8 cellular contexts compared by ENCODE assay signal in the genomic region with DNA sequence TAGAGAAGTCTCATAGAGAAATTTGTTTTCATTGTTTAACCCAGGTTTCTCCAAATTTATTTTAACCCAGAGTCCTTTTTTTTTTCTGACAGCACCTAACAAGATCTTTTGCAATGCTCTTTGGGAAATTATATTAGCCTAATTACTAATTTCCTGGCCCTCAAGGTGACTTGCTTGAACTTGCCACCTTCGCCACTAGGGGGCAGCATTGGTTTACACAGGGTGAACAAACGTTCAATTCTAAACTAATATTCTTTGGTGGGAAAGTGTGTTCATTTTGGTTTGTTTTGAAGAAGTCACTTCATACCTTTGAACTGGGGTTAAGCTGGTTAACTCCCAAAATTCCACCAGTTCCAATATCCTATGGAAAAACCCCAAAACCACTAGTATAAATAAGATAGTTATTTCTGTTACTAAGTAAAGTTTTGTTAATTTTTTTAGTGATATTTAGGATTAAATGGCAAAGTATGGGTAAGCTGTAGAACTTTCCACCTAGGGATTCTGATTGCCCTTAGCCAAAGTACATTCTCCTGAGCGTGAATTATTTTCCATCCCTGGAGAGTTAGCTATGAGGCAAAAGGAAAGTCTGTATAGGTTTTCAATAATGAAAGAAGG. TPM values are rescaled to one million over a fixed set of nuclear protein-coding genes. Genes with fewer than 3 reads are reported as not detected.
DNase-seq lines count a peak whose midpoint lies in the region; ATAC-seq, FAIRE-seq and TF ChIP-seq lines count a peak whose summit lies in the region.

No MANE protein-coding gene starts in this region.

- no peak overlapping the region for H2BK20ac ChIP-seq in H1 (ENCODE audit: low read length)

- H3K79me2 ChIP-seq in H1 (ENCODE audit: control insufficient read depth in 1 of 2, insufficient read depth in 2 of 2, low read length in 2 of 2) = no peaks in the 10 kb centered on the region

- H3K4ac ChIP-seq in H1 (replicated peaks; ENCODE audit: insufficient read length, low read depth, low read length) = no peak overlapping the region

- no peak overlapping the region for H3K27ac Mint-ChIP-seq in activated CD4-positive, alpha-beta memory T cell treated with anti-CD3 and anti-CD28 coated beads for 36 hours
- H3K27ac Mint-ChIP-seq in mesothelial cell of epicardium = no peak overlapping the region

- no peak overlapping the region for H4K5ac ChIP-seq in H1 (ENCODE audit: insufficient read length, low read depth, low read length)

- no peak for TF ChIP-seq POLR2A in H1 (IDR thresholded peaks at IDR 0.05; ENCODE audit: control extremely low read depth in 1 of 2, low read depth in 2 of 2, low read length in 2 of 2)

- peak; percentile 69 for ATAC-seq in HG03103 (IDR thresholded peaks at IDR 0.05; ENCODE audit: low read depth, unreplicated experiment)
- ATAC-seq in GM21717 (IDR thresholded peaks at IDR 0.05; ENCODE audit: unreplicated experiment) = no peak

- H3K36me3 ChIP-seq in H1 (ENCODE audit: control insufficient read depth in 2 of 4, insufficient read depth in 4 of 4, low read length in 3 of 4) = no peaks in the 10 kb centered on the region

- no peak for TF ChIP-seq EP300 in H1 (IDR thresholded peaks at IDR 0.05; ENCODE audit: borderline replicate concordance in 1 of 2, low read depth in 2 of 2, low read length in 2 of 2)

- TF ChIP-seq RAD21 in H1 (IDR thresholded peaks at IDR 0.05 in 1 of 2, conservative IDR thresholded peaks at IDR 0.05 in 1 of 2; ENCODE audit: low read depth in 2 of 2, low read length in 2 of 2) = peak; percentile 82 to 86

- H3K36me3 Mint-ChIP-seq in activated CD4-positive, alpha-beta memory T cell treated with anti-CD3 and anti-CD28 coated beads for 36 hours = no peaks in the 10 kb centered on the region
- H3K36me3 Mint-ChIP-seq in mesothelial cell of epicardium = no peaks in the 10 kb centered on the region

- no peak overlapping the region for H2AFZ ChIP-seq in H1 (ENCODE audit: low read length)

- H3K14ac ChIP-seq in H1 (ENCODE audit: insufficient read length) = no peak overlapping the region

- H2BK5ac ChIP-seq in H1 (ENCODE audit: low read depth, low read length) = no peak overlapping the region

- POLR2A ChIA-PET in activated CD4-positive, alpha-beta memory T cell treated with anti-CD3 and anti-CD28 coated beads for 36 hours (lab: Charles Lee) = no interaction called here
- POLR2A ChIA-PET in H1 (lab: Charles Lee; ENCODE audit: partially characterized antibody) = no interaction called here

- no peak overlapping the region for H2BK12ac ChIP-seq in H1 (ENCODE audit: low read depth, low read length)

- H2BK120ac ChIP-seq in H1 (replicated peaks; ENCODE audit: low read depth, low read length) = no peak overlapping the region

- no peak overlapping the region for H2AK5ac ChIP-seq in H1 (ENCODE audit: low read depth, low read length)

- H3K56ac ChIP-seq in H1 (replicated peaks; ENCODE audit: insufficient read length, low read depth, low read length) = no peak overlapping the region

- H3K9ac ChIP-seq in H1 (replicated peaks in 1 of 4; ENCODE audit: extremely low read depth in 1 of 4, low read depth in 3 of 4, low read length in 3 of 4) = no peak overlapping the region

- no peak overlapping the region for H2BK15ac ChIP-seq in H1 (ENCODE audit: low read length)

- intact Hi-C loops in activated CD4-positive, alpha-beta memory T cell treated with anti-CD3 and anti-CD28 coated beads for 36 hours (cut with micrococcal nuclease) = loop anchor here (5.0 kb wide), 1 partner anchor 791 kb away; no protein-coding TSS in a partner anchor

- no peaks in the 10 kb centered on the region for H3K4me1 ChIP-seq in H1 (replicated peaks in 1 of 4; ENCODE audit: control insufficient read depth in 3 of 4, insufficient read depth in 4 of 4, low read length in 3 of 4)

- peak; percentile 93 for FAIRE-seq in H1 (lab: Jason Lieb, UNC)

- no peak overlapping the region for H3K4me3 ChIP-seq in H1 (ENCODE audit: extremely low read depth in 1 of 4, insufficient read depth in 2 of 4, low read depth in 3 of 4, low read length in 4 of 4)

- H3K4me2 ChIP-seq in H1 (ENCODE audit: insufficient read depth in 1 of 2, low read depth in 2 of 2, low read length in 2 of 2) = no peak overlapping the region

- no peak overlapping the region for H4K91ac ChIP-seq in H1 (replicated peaks; ENCODE audit: insufficient read length, low read length)

- no peak overlapping the region for H3K18ac ChIP-seq in H1 (ENCODE audit: extremely low read depth, low read length)

- H3K9me3 Mint-ChIP-seq in activated CD4-positive, alpha-beta memory T cell treated with anti-CD3 and anti-CD28 coated beads for 36 hours = no peaks in the 10 kb centered on the region
- H3K9me3 Mint-ChIP-seq in mesothelial cell of epicardium = no peaks in the 10 kb centered on the region

- no peaks in the 10 kb centered on the region for H3K9me3 ChIP-seq in H1 (ENCODE audit: insufficient read depth in 2 of 2, low read depth in 1 of 2, low read length in 1 of 2)

- no peak overlapping the region for H3K23ac ChIP-seq in H1 (ENCODE audit: insufficient read length)

- CTCF ChIA-PET in activated CD4-positive, alpha-beta memory T cell treated with anti-CD3 and anti-CD28 coated beads for 36 hours (lab: Charles Lee) = interaction anchor here (0.5 to 4.3 kb wide), 16 partner anchors 10 to 792 kb away, joined by 3 to 35 read pairs (median 4); partner anchors contain the start of gene CCDC190
- CTCF ChIA-PET in H1 (lab: Charles Lee; ENCODE audit: partially characterized antibody) = interaction anchor here (0.6 to 3.2 kb wide), 35 partner anchors 10 to 1559 kb away, joined by 3 to 26 read pairs (median 4); partner anchors contain the start of genes CCDC190 and RGS4

- DNase-seq in GM04504 (ENCODE audit: low read depth) (peak; percentile 32), NCI-H748 treated with DMSO at 0.1 percent for 48 hours (lab: John Stamatoyannopoulos, UW) (peak; percentile 70), H1 (ENCODE audit: low read depth in 1 of 2, low spot score in 2 of 2) (peak in 1 of 2 experiments; percentile 91), mesothelial cell of epicardium (ENCODE audit: low spot score in 2 of 2, unreplicated experiment in 2 of 2) (peak; percentile 77 to 89)
- peak; percentile 80 for DNase-seq in activated CD4-positive, alpha-beta memory T cell treated with anti-CD3 and anti-CD28 coated beads for 36 hours
- peak; percentile 72 to 75 for DNase-seq in stimulated activated CD8-positive, alpha-beta memory T cell treated with anti-CD3 and anti-CD28 coated beads, Interleukin-2, amount 100 ng/mL, for 48 hours (ENCODE audit: low read depth in 2 of 2)

- H4K20me1 ChIP-seq in H1 (replicated peaks in 1 of 2; ENCODE audit: control insufficient read depth in 1 of 2, insufficient read depth in 2 of 2, low read length in 2 of 2) = no peaks in the 10 kb centered on the region

- H3K27me3 ChIP-seq in H1 (replicated peaks in 1 of 4; ENCODE audit: control insufficient read depth in 3 of 4, extremely low read depth in 1 of 4, insufficient read depth in 3 of 4, low read length in 3 of 4) = no peaks in the 10 kb centered on the region

- WGBS in H1 (ENCODE audit: extremely low coverage in 1 of 2, insufficient coverage in 1 of 2, insufficient read length in 1 of 2, insufficient replicate concordance in 2 of 2, low coverage in 1 of 2, low lambda C conversion rate in 2 of 2, missing lambda C conversion rate in 1 of 2), 2 experiments = 13% methylated on average over 3 of the region's 3 CpGs; no CpG with 5 or more reads in 1 of the 2 experiments

- no peaks in the 10 kb centered on the region; the same call in 1 of the 2 replicates for H3K23me2 ChIP-seq in H1 (ENCODE audit: low read depth, low read length)

- no peak overlapping the region for H3K27ac ChIP-seq in H1 (ENCODE audit: low read depth, low read length)

- H3K4me1 Mint-ChIP-seq in activated CD4-positive, alpha-beta memory T cell treated with anti-CD3 and anti-CD28 coated beads for 36 hours (ENCODE audit: low read depth) = no peaks in the 10 kb centered on the region
- peaks cover 18% of the 10 kb centered on the region for H3K4me1 Mint-ChIP-seq in mesothelial cell of epicardium

- no peak overlapping the region for H3K4me3 Mint-ChIP-seq in activated CD4-positive, alpha-beta memory T cell treated with anti-CD3 and anti-CD28 coated beads for 36 hours
- H3K4me3 Mint-ChIP-seq in mesothelial cell of epicardium = no peak overlapping the region

- H3K27me3 Mint-ChIP-seq in activated CD4-positive, alpha-beta memory T cell treated with anti-CD3 and anti-CD28 coated beads for 36 hours = peaks cover 1% of the 10 kb centered on the region
- peaks cover 4% of the 10 kb centered on the region for H3K27me3 Mint-ChIP-seq in mesothelial cell of epicardium (ENCODE audit: low read depth)

- TF ChIP-seq CTCF in H1 (IDR thresholded peaks at IDR 0.05; ENCODE audit: control extremely low read depth in 1 of 3, insufficient read depth in 1 of 3, low read depth in 1 of 3, low read length in 3 of 3) (peak; percentile 62 to 80 (median 72)), mesothelial cell of epicardium (IDR thresholded peaks at IDR 0.05; ENCODE audit: unreplicated experiment) (peak; percentile 99)

- H3K79me1 ChIP-seq in H1 (ENCODE audit: low read depth, low read length) = no peaks in the 10 kb centered on the region

- H4K8ac ChIP-seq in H1 (ENCODE audit: extremely low read depth, insufficient read depth, low read length) = no peak overlapping the region

RNA-seq across cellular contexts. Expression of gene CCDC190, which starts 13.0 kb away (rescaled TPM):
- not detected for total RNA-seq in activated CD4-positive, alpha-beta memory T cell treated with anti-CD3 and anti-CD28 coated beads for 36 hours
- not detected in 2 replicates for total RNA-seq in H1 (2021; fragmentation: NEBNext Ultra II Directional; extraction: Animal tissue kit (Norgen Biotek cat#: 25700))
- not detected in 2 replicates for polyA plus RNA-seq in H1 (2011; rRNA removed)
- not detected for polyA plus RNA-seq in H1 (2011; cell fraction: cytosol; rRNA removed)
- polyA plus RNA-seq in H1 (2011; cell fraction: nucleus; rRNA removed) = not detected
- polyA plus RNA-seq in H1 (2012, experiment 1 of 2) = not detected in 4 replicates
- not detected for polyA plus RNA-seq in H1 (2012, experiment 2 of 2)
- not detected for polyA plus RNA-seq in H1 (2013, experiment 1 of 2)
- not detected for polyA plus RNA-seq in H1 (2013, experiment 2 of 2)
- polyA minus RNA-seq in H1 (2011; rRNA and poly(A)+ RNA removed) = not detected in 2 replicates
- polyA minus RNA-seq in H1 (2011; cell fraction: cytosol; rRNA and poly(A)+ RNA removed) = not detected
- polyA minus RNA-seq in H1 (2011; cell fraction: nucleus; rRNA and poly(A)+ RNA removed) = not detected
- 0.11 to 0.13 TPM in 2 of 3 replicates, not detected in the other for total RNA-seq in mesothelial cell of epicardium

RNA-seq across cellular contexts. Expression of gene HSD17B7, which starts 57.4 kb away (rescaled TPM):
- total RNA-seq in activated CD4-positive, alpha-beta memory T cell treated with anti-CD3 and anti-CD28 coated beads for 36 hours = 10 to 100 TPM; 29.3 to 29.7 TPM
- total RNA-seq in H1 (2021; fragmentation: NEBNext Ultra II Directional; extraction: Animal tissue kit (Norgen Biotek cat#: 25700)) = 35.4 and 37.8 TPM in 2 replicates
- 23.5 and 31.0 TPM in 2 replicates for polyA plus RNA-seq in H1 (2011; rRNA removed)
- 41.4 TPM for polyA plus RNA-seq in H1 (2011; cell fraction: cytosol; rRNA removed)
- 68.5 TPM for polyA plus RNA-seq in H1 (2011; cell fraction: nucleus; rRNA removed)
- polyA plus RNA-seq in H1 (2012, experiment 1 of 2) = 36.4 to 48.5 TPM (median 38.4 TPM) in 4 replicates
- polyA plus RNA-seq in H1 (2012, experiment 2 of 2) = 14.9 TPM
- polyA plus RNA-seq in H1 (2013, experiment 1 of 2) = 54.5 TPM
- 57.8 TPM for polyA plus RNA-seq in H1 (2013, experiment 2 of 2)
- 43.4 and 48.2 TPM in 2 replicates for polyA minus RNA-seq in H1 (2011; rRNA and poly(A)+ RNA removed)
- 20.4 TPM for polyA minus RNA-seq in H1 (2011; cell fraction: cytosol; rRNA and poly(A)+ RNA removed)
- polyA minus RNA-seq in H1 (2011; cell fraction: nucleus; rRNA and poly(A)+ RNA removed) = 67.4 TPM
- total RNA-seq in mesothelial cell of epicardium = 14.7 to 19.7 TPM (median 17.3 TPM) in 3 replicates
